15 cellular contexts compared by ENCODE assay signal in genomic region chr2:29229640-29230039, GRCh38.
DNase-seq lines count a peak whose midpoint lies in the region; ATAC-seq, FAIRE-seq and TF ChIP-seq lines count a peak whose summit lies in the region.
"Had no signal": no experiment of that assay in that cellular context is flagged by ENCODE, and none has a peak within 500 bp of the region (broad histone marks: within the 10 kb centered on the region; RNA-seq: fewer than 3 reads in every experiment).

No MANE protein-coding gene starts in this region.

- DNase-seq in HTR-8/SVneo (ENCODE audit: insufficient read length, low spot score) (no peak), bronchial epithelial cell (ENCODE audit: low read depth) (no peak), neuronal stem cell (ENCODE audit: low spot score) (no peak), activated gamma-delta T cell treated with Interleukin-2 at 50 U/mL for 16 hours (no peak)
- DNase-seq: CD8-positive, alpha-beta T cell; DMS 273 treated with DMSO at 0.1 percent for 48 hours; GM23248 had no signal

- no peak overlapping the region for H4K91ac ChIP-seq in neuronal stem cell (ENCODE audit: low read depth, low read length, poor library complexity)

- H3K9ac ChIP-seq in neuronal stem cell (ENCODE audit: low read depth, low read length, poor library complexity), result peak overlapping the region; percentile 30
- H3K9ac ChIP-seq: BLaER1 treated with 17β-estradiol and CSF1 and Interleukin-3, amounts not matched to agents 10 nM and 100 nM; GM23248 had no signal

- H2BK15ac ChIP-seq in neuronal stem cell (ENCODE audit: low read length), result no peak overlapping the region

- no CpG with 5 or more reads among the region's 9 CpGs for WGBS in neuronal stem cell (ENCODE audit: extremely low coverage in 2 of 2, insufficient read length in 2 of 2, insufficient replicate concordance in 1 of 2), 2 donors

- H3K4me1 ChIP-seq in neuronal stem cell (ENCODE audit: control insufficient read depth in 2 of 2, insufficient read depth in 1 of 2, low read depth in 1 of 2, low read length in 2 of 2), result peaks cover 0 to 3% of the 10 kb centered on the region in 2 donors
- H3K4me1 ChIP-seq: HAP-1 had no signal

- no peak overlapping the region for H3K4me2 ChIP-seq in neuronal stem cell (ENCODE audit: insufficient read depth, low read length, poor library complexity, severe bottlenecking)

- peak overlapping the region; percentile 35 for H3K18ac ChIP-seq in neuronal stem cell (ENCODE audit: low read length)

- H2BK12ac ChIP-seq in neuronal stem cell (ENCODE audit: low read length), result no peak overlapping the region

- H3K36me3 ChIP-seq in bronchial epithelial cell (ENCODE audit: control insufficient read depth, insufficient read depth, low read length) (no peaks in the 10 kb centered on the region), neuronal stem cell (replicated peaks in 1 of 2; ENCODE audit: control insufficient read depth in 2 of 2, insufficient read depth in 2 of 2, low read length in 2 of 2) (peaks cover 0 to 17% of the 10 kb centered on the region in 2 donors)
- H3K36me3 ChIP-seq: BLaER1 treated with 17β-estradiol and CSF1 and Interleukin-3, amounts not matched to agents 10 nM and 100 nM; HAP-1 had no signal

- H3K79me1 ChIP-seq in neuronal stem cell (ENCODE audit: low read depth, low read length), result no peaks in the 10 kb centered on the region

- no peak overlapping the region for H3K14ac ChIP-seq in neuronal stem cell (ENCODE audit: low read length)

- no peak overlapping the region for H2BK120ac ChIP-seq in neuronal stem cell (ENCODE audit: low read depth, low read length)

- no peak overlapping the region for H3K23ac ChIP-seq in neuronal stem cell (ENCODE audit: low read depth, low read length, poor library complexity)

- FAIRE-seq in HTR-8/SVneo (lab: Jason Lieb, UNC), result peak; percentile 13
- FAIRE-seq in bronchial epithelial cell (lab: Jason Lieb, UNC), result peak; percentile 43
- FAIRE-seq: G401.6, GM12891, GM19239 had no signal

- H4K8ac ChIP-seq in neuronal stem cell (ENCODE audit: low read depth, low read length), result no peak overlapping the region

- H2AK5ac ChIP-seq in neuronal stem cell (ENCODE audit: low read depth, low read length), result peak overlapping the region; percentile 32

- H2BK5ac ChIP-seq in neuronal stem cell (ENCODE audit: low read length), result no peak overlapping the region

- no peak overlapping the region for H3K4ac ChIP-seq in neuronal stem cell (ENCODE audit: low read length)

- H3K9me3 ChIP-seq in neuronal stem cell (replicated peaks in 1 of 2; ENCODE audit: control insufficient read depth in 2 of 2, insufficient read depth in 1 of 2, low read depth in 1 of 2, low read length in 2 of 2), result no peaks in the 10 kb centered on the region
- H3K9me3 ChIP-seq: BLaER1 treated with 17β-estradiol and CSF1 and Interleukin-3, amounts not matched to agents 10 nM and 100 nM; HAP-1 had no signal

- peaks cover 8% of the 10 kb centered on the region for H3K27me3 ChIP-seq in bronchial epithelial cell (ENCODE audit: control insufficient read depth, insufficient read depth, low read length)
- H3K27me3 ChIP-seq in neuronal stem cell (ENCODE audit: control insufficient read depth in 3 of 3, insufficient read depth in 3 of 3, low read depth in 1 of 3, low read length in 3 of 3), result no peaks in the 10 kb centered on the region
- H3K27me3 ChIP-seq: BLaER1 treated with 17β-estradiol and CSF1 and Interleukin-3, amounts not matched to agents 10 nM and 100 nM had no signal

- TF ChIP-seq CTCF in bronchial epithelial cell (IDR thresholded peaks at IDR 0.05; ENCODE audit: insufficient read depth, low read length, severe bottlenecking), result no peak

- H3K4me3 ChIP-seq in bronchial epithelial cell (ENCODE audit: low read depth, low read length) (no peak overlapping the region), neuronal stem cell (ENCODE audit: low read length in 2 of 2) (no peak overlapping the region)
- H3K4me3 ChIP-seq: BLaER1 treated with 17β-estradiol and CSF1 and Interleukin-3, amounts not matched to agents 10 nM and 100 nM; GM23248; HAP-1 had no signal

- H3K27ac ChIP-seq in neuronal stem cell (replicated peaks; ENCODE audit: low read length), result no peak overlapping the region
- H3K27ac ChIP-seq: BLaER1 treated with 17β-estradiol and CSF1 and Interleukin-3, amounts not matched to agents 10 nM and 100 nM; GM23248; HL-60 had no signal

- H2AFZ ChIP-seq in neuronal stem cell (ENCODE audit: low read length), result no peak overlapping the region
- H2AFZ ChIP-seq: GM23248 had no signal

- no peak for ATAC-seq in GM21528 (IDR thresholded peaks at IDR 0.05; ENCODE audit: low FRiP score, unreplicated experiment)
- ATAC-seq in activated CD4-positive, CD25-positive, alpha-beta regulatory T cell treated with anti-CD3 and anti-CD28 coated beads, Interleukin-2, amount 50 U/mL, for 24 hours, result no peak
- ATAC-seq: CD8-positive, alpha-beta T cell had no signal
